1 cellular context compared by ENCODE assay signal in the genomic region with DNA sequence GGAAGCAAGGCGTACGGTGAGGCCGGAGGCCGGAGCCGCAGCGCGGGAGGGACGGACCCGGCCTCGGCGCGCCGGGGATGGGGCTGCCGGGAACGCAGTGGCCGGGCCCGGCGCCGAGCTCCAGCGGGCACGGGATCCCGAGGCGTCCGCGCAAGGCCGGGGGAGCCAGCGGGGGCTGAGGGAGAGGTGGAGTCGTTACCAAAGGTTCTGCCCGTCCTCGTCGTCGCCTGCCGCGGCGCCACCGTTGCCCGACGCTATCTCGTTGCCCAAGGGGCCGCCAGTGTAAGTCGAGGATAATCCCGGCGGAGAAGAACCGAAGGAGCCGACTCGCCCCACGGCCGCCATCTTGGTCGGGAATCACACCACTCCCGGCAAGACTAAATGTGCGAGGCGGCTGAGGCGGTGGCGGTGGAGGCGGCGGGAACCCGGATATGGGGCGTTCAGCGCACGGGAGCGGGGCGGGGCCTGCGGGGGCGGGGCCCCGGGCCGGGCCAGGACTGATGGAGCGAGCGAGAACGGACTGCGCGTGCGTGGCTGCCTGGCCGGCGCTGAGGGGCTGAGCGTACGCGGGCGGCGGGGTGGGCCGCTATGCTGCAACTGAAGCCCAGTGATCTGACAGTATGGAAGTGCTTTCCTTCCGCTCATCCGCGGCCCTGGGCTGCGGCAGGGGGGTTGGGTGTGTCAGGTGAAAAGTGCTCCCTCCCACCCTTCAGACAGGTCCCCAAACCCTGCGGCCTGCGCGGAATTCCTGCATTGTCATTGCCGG.
TF ChIP-seq lines count a peak whose summit lies in the region.

TSS of gene DYNC1LI1 (minus strand) at position 433 of the 766 bp plus-strand sequence. CDS start at position 345, 88 bp downstream.

TF ChIP-seq in K562, 482 proteins besides CTCF, POLR2A, EP300 and RAD21 (continued from another document and continues in another):
- TF ChIP-seq, protein P1, sequence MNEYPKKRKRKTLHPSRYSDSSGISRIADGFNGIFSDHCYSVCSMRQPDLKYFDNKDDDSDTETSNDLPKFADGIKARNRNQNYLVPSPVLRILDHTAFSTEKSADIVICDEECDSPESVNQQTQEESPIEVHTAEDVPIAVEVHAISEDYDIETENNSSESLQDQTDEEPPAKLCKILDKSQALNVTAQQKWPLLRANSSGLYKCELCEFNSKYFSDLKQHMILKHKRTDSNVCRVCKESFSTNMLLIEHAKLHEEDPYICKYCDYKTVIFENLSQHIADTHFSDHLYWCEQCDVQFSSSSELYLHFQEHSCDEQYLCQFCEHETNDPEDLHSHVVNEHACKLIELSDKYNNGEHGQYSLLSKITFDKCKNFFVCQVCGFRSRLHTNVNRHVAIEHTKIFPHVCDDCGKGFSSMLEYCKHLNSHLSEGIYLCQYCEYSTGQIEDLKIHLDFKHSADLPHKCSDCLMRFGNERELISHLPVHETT (CRISPR knock-in tag; conservative IDR thresholded peaks at IDR 0.05 in 1 of 2, IDR thresholded peaks at IDR 0.05 in 1 of 2), result peak in 1 of 2 experiments; percentile 87; a peak in 2 of 4 replicates
- TF ChIP-seq, protein P2, sequence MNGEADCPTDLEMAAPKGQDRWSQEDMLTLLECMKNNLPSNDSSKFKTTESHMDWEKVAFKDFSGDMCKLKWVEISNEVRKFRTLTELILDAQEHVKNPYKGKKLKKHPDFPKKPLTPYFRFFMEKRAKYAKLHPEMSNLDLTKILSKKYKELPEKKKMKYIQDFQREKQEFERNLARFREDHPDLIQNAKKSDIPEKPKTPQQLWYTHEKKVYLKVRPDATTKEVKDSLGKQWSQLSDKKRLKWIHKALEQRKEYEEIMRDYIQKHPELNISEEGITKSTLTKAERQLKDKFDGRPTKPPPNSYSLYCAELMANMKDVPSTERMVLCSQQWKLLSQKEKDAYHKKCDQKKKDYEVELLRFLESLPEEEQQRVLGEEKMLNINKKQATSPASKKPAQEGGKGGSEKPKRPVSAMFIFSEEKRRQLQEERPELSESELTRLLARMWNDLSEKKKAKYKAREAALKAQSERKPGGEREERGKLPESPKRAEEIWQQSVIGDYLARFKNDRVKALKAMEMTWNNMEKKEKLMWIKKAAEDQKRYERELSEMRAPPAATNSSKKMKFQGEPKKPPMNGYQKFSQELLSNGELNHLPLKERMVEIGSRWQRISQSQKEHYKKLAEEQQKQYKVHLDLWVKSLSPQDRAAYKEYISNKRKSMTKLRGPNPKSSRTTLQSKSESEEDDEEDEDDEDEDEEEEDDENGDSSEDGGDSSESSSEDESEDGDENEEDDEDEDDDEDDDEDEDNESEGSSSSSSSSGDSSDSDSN (IDR thresholded peaks at IDR 0.05; ENCODE audit: borderline replicate concordance in 1 of 2, low read depth in 2 of 2, low read length in 2 of 2), result peak; percentile 80 to 88; a peak in 3 of 4 replicates
- TF ChIP-seq GABPA (tag; conservative IDR thresholded peaks at IDR 0.05; ENCODE audit: low read depth) (peak; percentile 70), SRSF1 (IDR thresholded peaks at IDR 0.05; ENCODE audit: low read depth, low read length) (no peak), RBM14 (IDR thresholded peaks at IDR 0.05; ENCODE audit: borderline replicate concordance, insufficient read depth, low read depth, low read length) (peak; percentile 95; the same call in 1 of the 2 replicates), ATF4 (CRISPR knock-in tag; IDR thresholded peaks at IDR 0.05) (0 out of 2 replicates have a peak, but pooled peaks have one; percentile 21), BRD4 (IDR thresholded peaks at IDR 0.05) (peak; percentile 95), MECOM (CRISPR knock-in tag; IDR thresholded peaks at IDR 0.05) (no peak), ZKSCAN1 (IDR thresholded peaks at IDR 0.05; ENCODE audit: low read depth, low read length) (peak; percentile 40; the same call in 1 of the 2 replicates), CEBPG (CRISPR knock-in tag; IDR thresholded peaks at IDR 0.05) (no peak; the same call in 1 of the 2 replicates), CEBPG (tag; conservative IDR thresholded peaks at IDR 0.05 in 1 of 2, IDR thresholded peaks at IDR 0.05 in 1 of 2) (no peak), POU5F1 (IDR thresholded peaks at IDR 0.05; ENCODE audit: borderline replicate concordance, low read depth, low read length, partially characterized antibody) (no peak), L3MBTL2 (IDR thresholded peaks at IDR 0.05) (peak; percentile 84), OTX1 (CRISPR knock-in tag; IDR thresholded peaks at IDR 0.05) (no peak), ZNF263 (CRISPR knock-in tag; IDR thresholded peaks at IDR 0.05; ENCODE audit: borderline replicate concordance) (peak; percentile 56; the same call in 1 of the 2 replicates), KDM4B (IDR thresholded peaks at IDR 0.05; ENCODE audit: borderline replicate concordance in 2 of 2, low read depth in 1 of 2) (peak; percentile 51 to 58; a peak in 1 of 4 replicates), TAF9B (IDR thresholded peaks at IDR 0.05; ENCODE audit: partially characterized antibody) (peak; percentile 91), PYGO2 (tag; IDR thresholded peaks at IDR 0.05) (no peak), CREB3L1 (IDR thresholded peaks at IDR 0.05; ENCODE audit: borderline replicate concordance, low read depth) (peak; percentile 34; the same call in 1 of the 2 replicates), CHD2 (IDR thresholded peaks at IDR 0.05; ENCODE audit: low read depth, low read length) (0 out of 2 replicates have a peak, but pooled peaks have one; percentile 39), TGIF2 (CRISPR knock-in tag; IDR thresholded peaks at IDR 0.05) (0 out of 2 replicates have a peak, but pooled peaks have one; percentile 47), CBFB (CRISPR knock-in tag; IDR thresholded peaks at IDR 0.05) (no peak), RBBP5 (IDR thresholded peaks at IDR 0.05; ENCODE audit: borderline replicate concordance, insufficient read depth, low read length, poor library complexity, severe bottlenecking) (peak; percentile 95), MAFF (IDR thresholded peaks at IDR 0.05; ENCODE audit: low read length) (peak; percentile 59; the same call in 1 of the 2 replicates), SREBF1 (IDR thresholded peaks at IDR 0.05; ENCODE audit: borderline replicate concordance, low read depth, low read length) (peak; percentile 68; the same call in 1 of the 2 replicates), HDGF (IDR thresholded peaks at IDR 0.05) (no peak), MEIS2 (IDR thresholded peaks at IDR 0.05; ENCODE audit: partially characterized antibody) (peak; percentile 44), KLF1 (tag; IDR thresholded peaks at IDR 0.05) (no peak), BHLHE40 (IDR thresholded peaks at IDR 0.05; ENCODE audit: low read length) (peak; percentile 93), SMARCE1 (IDR thresholded peaks at IDR 0.05) (0 out of 2 replicates have a peak, but pooled peaks have one; percentile 69), FOXP1 (CRISPR knock-in tag; IDR thresholded peaks at IDR 0.05) (peak; percentile 82; the same call in 1 of the 2 replicates), ZNF431 (CRISPR knock-in tag; IDR thresholded peaks at IDR 0.05) (peak; percentile 41; the same call in 1 of the 2 replicates), CBFA2T3 (IDR thresholded peaks at IDR 0.05) (0 out of 2 replicates have a peak, but pooled peaks have one; percentile 4), CBX1 (IDR thresholded peaks at IDR 0.05; ENCODE audit: low read depth) (peak; percentile 60)
- TF ChIP-seq, protein P3, sequence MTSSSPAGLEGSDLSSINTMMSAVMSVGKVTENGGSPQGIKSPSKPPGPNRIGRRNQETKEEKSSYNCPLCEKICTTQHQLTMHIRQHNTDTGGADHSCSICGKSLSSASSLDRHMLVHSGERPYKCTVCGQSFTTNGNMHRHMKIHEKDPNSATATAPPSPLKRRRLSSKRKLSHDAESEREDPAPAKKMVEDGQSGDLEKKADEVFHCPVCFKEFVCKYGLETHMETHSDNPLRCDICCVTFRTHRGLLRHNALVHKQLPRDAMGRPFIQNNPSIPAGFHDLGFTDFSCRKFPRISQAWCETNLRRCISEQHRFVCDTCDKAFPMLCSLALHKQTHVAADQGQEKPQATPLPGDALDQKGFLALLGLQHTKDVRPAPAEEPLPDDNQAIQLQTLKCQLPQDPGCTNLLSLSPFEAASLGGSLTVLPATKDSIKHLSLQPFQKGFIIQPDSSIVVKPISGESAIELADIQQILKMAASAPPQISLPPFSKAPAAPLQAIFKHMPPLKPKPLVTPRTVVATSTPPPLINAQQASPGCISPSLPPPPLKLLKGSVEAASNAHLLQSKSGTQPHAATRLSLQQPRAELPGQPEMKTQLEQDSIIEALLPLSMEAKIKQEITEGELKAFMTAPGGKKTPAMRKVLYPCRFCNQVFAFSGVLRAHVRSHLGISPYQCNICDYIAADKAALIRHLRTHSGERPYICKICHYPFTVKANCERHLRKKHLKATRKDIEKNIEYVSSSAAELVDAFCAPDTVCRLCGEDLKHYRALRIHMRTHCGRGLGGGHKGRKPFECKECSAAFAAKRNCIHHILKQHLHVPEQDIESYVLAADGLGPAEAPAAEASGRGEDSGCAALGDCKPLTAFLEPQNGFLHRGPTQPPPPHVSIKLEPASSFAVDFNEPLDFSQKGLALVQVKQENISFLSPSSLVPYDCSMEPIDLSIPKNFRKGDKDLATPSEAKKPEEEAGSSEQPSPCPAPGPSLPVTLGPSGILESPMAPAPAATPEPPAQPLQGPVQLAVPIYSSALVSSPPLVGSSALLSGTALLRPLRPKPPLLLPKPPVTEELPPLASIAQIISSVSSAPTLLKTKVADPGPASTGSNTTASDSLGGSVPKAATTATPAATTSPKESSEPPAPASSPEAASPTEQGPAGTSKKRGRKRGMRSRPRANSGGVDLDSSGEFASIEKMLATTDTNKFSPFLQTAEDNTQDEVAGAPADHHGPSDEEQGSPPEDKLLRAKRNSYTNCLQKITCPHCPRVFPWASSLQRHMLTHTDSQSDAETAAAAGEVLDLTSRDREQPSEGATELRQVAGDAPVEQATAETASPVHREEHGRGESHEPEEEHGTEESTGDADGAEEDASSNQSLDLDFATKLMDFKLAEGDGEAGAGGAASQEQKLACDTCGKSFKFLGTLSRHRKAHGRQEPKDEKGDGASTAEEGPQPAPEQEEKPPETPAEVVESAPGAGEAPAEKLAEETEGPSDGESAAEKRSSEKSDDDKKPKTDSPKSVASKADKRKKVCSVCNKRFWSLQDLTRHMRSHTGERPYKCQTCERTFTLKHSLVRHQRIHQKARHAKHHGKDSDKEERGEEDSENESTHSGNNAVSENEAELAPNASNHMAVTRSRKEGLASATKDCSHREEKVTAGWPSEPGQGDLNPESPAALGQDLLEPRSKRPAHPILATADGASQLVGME (CRISPR knock-in tag; IDR thresholded peaks at IDR 0.05), result 0 out of 2 replicates have a peak, but pooled peaks have one; percentile 33
- TF ChIP-seq, protein P4, sequence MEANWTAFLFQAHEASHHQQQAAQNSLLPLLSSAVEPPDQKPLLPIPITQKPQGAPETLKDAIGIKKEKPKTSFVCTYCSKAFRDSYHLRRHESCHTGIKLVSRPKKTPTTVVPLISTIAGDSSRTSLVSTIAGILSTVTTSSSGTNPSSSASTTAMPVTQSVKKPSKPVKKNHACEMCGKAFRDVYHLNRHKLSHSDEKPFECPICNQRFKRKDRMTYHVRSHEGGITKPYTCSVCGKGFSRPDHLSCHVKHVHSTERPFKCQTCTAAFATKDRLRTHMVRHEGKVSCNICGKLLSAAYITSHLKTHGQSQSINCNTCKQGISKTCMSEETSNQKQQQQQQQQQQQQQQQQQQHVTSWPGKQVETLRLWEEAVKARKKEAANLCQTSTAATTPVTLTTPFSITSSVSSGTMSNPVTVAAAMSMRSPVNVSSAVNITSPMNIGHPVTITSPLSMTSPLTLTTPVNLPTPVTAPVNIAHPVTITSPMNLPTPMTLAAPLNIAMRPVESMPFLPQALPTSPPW (CRISPR knock-in tag; IDR thresholded peaks at IDR 0.05), result peak; percentile 80; the same call in 1 of the 2 replicates
- TF ChIP-seq, protein P5, sequence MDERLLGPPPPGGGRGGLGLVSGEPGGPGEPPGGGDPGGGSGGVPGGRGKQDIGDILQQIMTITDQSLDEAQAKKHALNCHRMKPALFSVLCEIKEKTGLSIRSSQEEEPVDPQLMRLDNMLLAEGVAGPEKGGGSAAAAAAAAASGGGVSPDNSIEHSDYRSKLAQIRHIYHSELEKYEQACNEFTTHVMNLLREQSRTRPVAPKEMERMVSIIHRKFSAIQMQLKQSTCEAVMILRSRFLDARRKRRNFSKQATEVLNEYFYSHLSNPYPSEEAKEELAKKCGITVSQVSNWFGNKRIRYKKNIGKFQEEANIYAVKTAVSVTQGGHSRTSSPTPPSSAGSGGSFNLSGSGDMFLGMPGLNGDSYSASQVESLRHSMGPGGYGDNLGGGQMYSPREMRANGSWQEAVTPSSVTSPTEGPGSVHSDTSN (CRISPR knock-in tag; IDR thresholded peaks at IDR 0.05; ENCODE audit: low read depth), result no peak
- TF ChIP-seq, protein P5 (tag; conservative IDR thresholded peaks at IDR 0.05; ENCODE audit: low read depth), result no peak
- TF ChIP-seq, protein P6, sequence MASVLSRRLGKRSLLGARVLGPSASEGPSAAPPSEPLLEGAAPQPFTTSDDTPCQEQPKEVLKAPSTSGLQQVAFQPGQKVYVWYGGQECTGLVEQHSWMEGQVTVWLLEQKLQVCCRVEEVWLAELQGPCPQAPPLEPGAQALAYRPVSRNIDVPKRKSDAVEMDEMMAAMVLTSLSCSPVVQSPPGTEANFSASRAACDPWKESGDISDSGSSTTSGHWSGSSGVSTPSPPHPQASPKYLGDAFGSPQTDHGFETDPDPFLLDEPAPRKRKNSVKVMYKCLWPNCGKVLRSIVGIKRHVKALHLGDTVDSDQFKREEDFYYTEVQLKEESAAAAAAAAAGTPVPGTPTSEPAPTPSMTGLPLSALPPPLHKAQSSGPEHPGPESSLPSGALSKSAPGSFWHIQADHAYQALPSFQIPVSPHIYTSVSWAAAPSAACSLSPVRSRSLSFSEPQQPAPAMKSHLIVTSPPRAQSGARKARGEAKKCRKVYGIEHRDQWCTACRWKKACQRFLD (CRISPR knock-in tag; IDR thresholded peaks at IDR 0.05), result peak; percentile 74; the same call in 1 of the 2 replicates
